25 cellular contexts compared by ENCODE assay signal in the genomic region with DNA sequence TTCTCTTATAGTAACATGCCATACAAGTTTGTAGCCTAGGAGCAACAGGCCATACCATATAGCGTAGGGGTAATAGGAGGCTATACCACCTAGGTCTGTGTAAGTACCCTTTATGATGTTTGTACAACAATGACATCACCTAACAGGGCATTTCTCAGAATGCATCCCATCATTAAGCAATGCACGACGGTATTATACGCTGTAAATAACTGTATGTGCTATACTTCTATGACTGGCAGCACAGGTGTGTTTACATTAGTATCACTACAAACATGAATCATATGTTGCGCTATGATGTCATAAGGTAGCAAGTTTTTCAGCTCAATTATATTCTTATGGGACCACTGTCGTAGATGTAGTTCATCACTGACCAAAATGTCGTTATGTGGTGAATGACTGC.
"Had no signal": no experiment of that assay in that cellular context is flagged by ENCODE, and none has a peak within 500 bp of the region (broad histone marks: within the 10 kb centered on the region; RNA-seq: fewer than 3 reads in every experiment).

No MANE protein-coding gene starts in this region.

- H3K9me3 Mint-ChIP-seq: WTC11 had no signal

- H3K9me3 ChIP-seq: breast epithelium, Peyer's patch, SJSA1 had no signal

- ATAC-seq: T-helper 17 cell, WTC11 had no signal

- H3K36me3 ChIP-seq: breast epithelium had no signal

- H3K4me3 Mint-ChIP-seq: T-helper 17 cell, WTC11 had no signal

- H3K27ac ChIP-seq: breast epithelium, Peyer's patch, RWPE1, SJSA1 had no signal

- H3K27me3 ChIP-seq: breast epithelium, Peyer's patch, SJSA1 had no signal

- H3K4me3 ChIP-seq: breast epithelium, Peyer's patch, SJSA1 had no signal

- H3K4me1 ChIP-seq: breast epithelium, SJSA1 had no signal

- DNase-seq: activated CD4-positive, alpha-beta T cell treated with anti-CD3 and anti-CD28 coated beads for 48 hours; activated CD4-positive, alpha-beta T cell treated with anti-CD3 and anti-CD28 coated beads, Interleukin-2, amount 50 U/mL, for 4 hours; activated CD4-positive, CD25-positive, alpha-beta regulatory T cell treated with anti-CD3 and anti-CD28 coated beads, Interleukin-2, amount 50 U/mL, for 72 hours; activated naive CD4-positive, alpha-beta T cell treated with anti-CD3 and anti-CD28 coated beads, Interleukin-2, amount 50 U/mL, for 16 hours; activated T-cell treated with anti-CD3 and anti-CD28 coated beads for 4 hours; aorta; caudate nucleus; Karpas-422; NCI-H1105 treated with DMSO at 0.1 percent for 48 hours; NCI-H1436 treated with DMSO at 0.1 percent for 48 hours; NCI-H187 treated with DMSO at 0.1 percent for 48 hours; NCI-H2081 treated with DMSO at 0.1 percent for 48 hours; NCI-H2171; NCI-H2227 treated with DMSO at 0.1 percent for 48 hours; NCI-H446 treated with DMSO at 0.1 percent for 48 hours; NCI-H526; NCI-H82; Peyer's patch; Right ventricle myocardium superior; T-helper 17 cell; T-helper 9 cell had no signal

- H3K27ac Mint-ChIP-seq: T-helper 17 cell, WTC11 had no signal

- H3K27me3 Mint-ChIP-seq: T-helper 17 cell had no signal
